Comparison of ENCODE assay signal across 16 cellular contexts in the genomic region with DNA sequence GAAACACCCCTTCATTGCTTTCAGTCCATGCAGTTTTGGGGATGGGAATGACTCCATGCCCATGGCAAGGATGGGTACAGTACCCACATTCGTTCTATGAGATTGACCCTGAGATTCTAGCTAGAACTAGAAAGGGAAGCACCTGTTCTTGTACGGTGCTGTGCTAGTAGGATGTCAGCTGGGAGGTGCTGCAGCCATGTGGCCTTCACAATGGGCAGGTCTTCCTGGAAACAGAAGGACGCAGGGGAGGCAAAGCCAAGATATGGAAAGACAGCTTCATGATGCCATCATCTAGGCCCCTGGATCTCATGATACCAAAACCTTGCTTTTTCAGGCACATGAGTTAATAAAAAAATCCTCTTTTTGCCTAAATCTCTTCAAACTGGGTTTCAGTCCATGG. TPM values are rescaled to one million over a fixed set of nuclear protein-coding genes. Genes with fewer than 3 reads are reported as not detected.
"Had no signal": no experiment of that assay in that cellular context is flagged by ENCODE, and none has a peak within 500 bp of the region (broad histone marks: within the 10 kb centered on the region; RNA-seq: fewer than 3 reads in every experiment).

No MANE protein-coding gene starts in this region.

- H3K4me3 Mint-ChIP-seq: activated naive CD8-positive, alpha-beta T cell; memory B cell; natural killer cell treated with Interleukin-12 subunit alpha and Interleukin-12 subunit beta and Interleukin-15 and Interleukin-18, amount 100 ng/mL, for 72 hours had no signal

- H3K36me3 ChIP-seq: stomach, WERI-Rb-1 had no signal

- H3K4me1 Mint-ChIP-seq: memory B cell had no signal

- DNase-seq: activated CD4-positive, alpha-beta T cell treated with anti-CD3 and anti-CD28 coated beads for 1 hour; activated CD8-positive, alpha-beta memory T cell treated with anti-CD3 and anti-CD28 coated beads for 24 hours; foreskin melanocyte; occipital lobe; posterior cingulate gyrus; stimulated activated CD4-positive, alpha-beta T cell treated with anti-CD3 and anti-CD28 coated beads, Interleukin-4, amount 100 ng/mL, for 1 hour; stomach; testis; WERI-Rb-1 had no signal

- H3K36me3 Mint-ChIP-seq: activated naive CD8-positive, alpha-beta T cell; memory B cell; natural killer cell treated with Interleukin-12 subunit alpha and Interleukin-12 subunit beta and Interleukin-15 and Interleukin-18, amount 100 ng/mL, for 72 hours had no signal

- H3K27me3 Mint-ChIP-seq: activated naive CD8-positive, alpha-beta T cell had no signal

- H3K4me3 ChIP-seq: SK-N-MC, skin epidermis, stomach, testis had no signal

- H3K27me3 ChIP-seq: stomach, testis had no signal

- H3K27ac Mint-ChIP-seq: activated naive CD8-positive, alpha-beta T cell; memory B cell; natural killer cell treated with Interleukin-12 subunit alpha and Interleukin-12 subunit beta and Interleukin-15 and Interleukin-18, amount 100 ng/mL, for 72 hours had no signal

- H3K9me3 ChIP-seq: stomach, testis had no signal

- ATAC-seq: natural killer cell treated with Interleukin-12 subunit alpha and Interleukin-12 subunit beta and Interleukin-15 and Interleukin-18, amount 100 ng/mL, for 72 hours had no signal

- H3K9me3 Mint-ChIP-seq: natural killer cell treated with Interleukin-12 subunit alpha and Interleukin-12 subunit beta and Interleukin-15 and Interleukin-18, amount 100 ng/mL, for 72 hours had no signal

- H3K27ac ChIP-seq: SK-N-MC, skin epidermis, testis, WERI-Rb-1 had no signal

RNA-seq across cellular contexts. Expression of gene FGF1, which starts 10.5 kb away (rescaled TPM):
- total RNA-seq: natural killer cell treated with Interleukin-12 subunit alpha and Interleukin-12 subunit beta and Interleukin-15 and Interleukin-18, amount 100 ng/mL, for 72 hours; T-helper 2 cell treated with Interferon-gamma antibody and Interleukin-4, amounts not matched to agents 100 ng/mL and 5 ng/mL, for 36 hours; ureter had no signal
